In genomic region chr6:13299403-13299821, GRCh38 we compare ENCODE assay signal across 15 cellular contexts. TPM values are rescaled to one million over a fixed set of nuclear protein-coding genes. Genes with fewer than 3 reads are reported as not detected.
DNase-seq lines count a peak whose midpoint lies in the region; ATAC-seq and TF ChIP-seq lines count a peak whose summit lies in the region.
"Had no signal": no experiment of that assay in that cellular context is flagged by ENCODE, and none has a peak within 500 bp of the region (broad histone marks: within the 10 kb centered on the region; RNA-seq: fewer than 3 reads in every experiment).

No MANE protein-coding gene starts in this region.

- H3K27me3 Mint-ChIP-seq in T-helper 2 cell treated with Interferon-gamma antibody and Interleukin-4, amounts not matched to agents 5 μg/mL and 100 μg/mL, for 36 hours (ENCODE audit: low read depth) = no peaks in the 10 kb centered on the region
- H3K27me3 Mint-ChIP-seq in activated CD4-positive, alpha-beta T cell treated with anti-CD3 and anti-CD28 coated beads for 36 hours = no peaks in the 10 kb centered on the region

- H3K4me3 Mint-ChIP-seq in T-helper 2 cell treated with Interferon-gamma antibody and Interleukin-4, amounts not matched to agents 5 μg/mL and 100 μg/mL, for 36 hours = no peak overlapping the region
- no peak overlapping the region for H3K4me3 Mint-ChIP-seq in activated CD4-positive, alpha-beta T cell treated with anti-CD3 and anti-CD28 coated beads for 36 hours

- no peak overlapping the region for H3K18ac ChIP-seq in mesenchymal stem cell (ENCODE audit: low read depth in 1 of 2, low read length in 2 of 2)

- H3K9me3 ChIP-seq in right atrium auricular region (no peaks in the 10 kb centered on the region), OCI-LY3 (ENCODE audit: insufficient read depth, low read length) (no peaks in the 10 kb centered on the region), mesenchymal stem cell (ENCODE audit: control insufficient read depth, low read length) (no peaks in the 10 kb centered on the region)

- no peak overlapping the region for H2AK5ac ChIP-seq in mesenchymal stem cell (ENCODE audit: low read length, severe bottlenecking)

- H3K27ac Mint-ChIP-seq in T-helper 2 cell treated with Interferon-gamma antibody and Interleukin-4, amounts not matched to agents 5 μg/mL and 100 μg/mL, for 36 hours = no peak overlapping the region
- no peak overlapping the region for H3K27ac Mint-ChIP-seq in activated CD4-positive, alpha-beta T cell treated with anti-CD3 and anti-CD28 coated beads for 36 hours

- peak overlapping the region; percentile 22; the same call in 1 of the 2 replicates for H3K9ac ChIP-seq in OCI-LY3 (ENCODE audit: low read length)
- no peak overlapping the region for H3K9ac ChIP-seq in mesenchymal stem cell (ENCODE audit: low read length)

- H3K27ac ChIP-seq in right atrium auricular region (no peak overlapping the region), OCI-LY3 (ENCODE audit: low read length) (peak overlapping the region; percentile 71), mesenchymal stem cell (ENCODE audit: low read length, poor library complexity, severe bottlenecking) (no peak overlapping the region)

- intact Hi-C loops in Right ventricle myocardium inferior (cut with DNase I) = no loop called here
- intact Hi-C loops in activated CD4-positive, alpha-beta T cell treated with anti-CD3 and anti-CD28 coated beads for 36 hours (cut with DNase I, micrococcal nuclease) = no loop called here

- no peak overlapping the region for H3K4ac ChIP-seq in mesenchymal stem cell (ENCODE audit: low read depth in 1 of 2, low read length in 2 of 2)

- no peak overlapping the region for H4K8ac ChIP-seq in mesenchymal stem cell (ENCODE audit: low read length)

- WGBS in mesenchymal stem cell = 98% methylated on average over 11 of the region's 11 CpGs

- no peak overlapping the region for H2BK5ac ChIP-seq in mesenchymal stem cell (ENCODE audit: low read depth, low read length, poor library complexity, severe bottlenecking)

- H3K79me2 ChIP-seq in OCI-LY3 (ENCODE audit: low read length) = no peaks in the 10 kb centered on the region

- H3K14ac ChIP-seq in mesenchymal stem cell (ENCODE audit: low read length in 2 of 2) = no peak overlapping the region

- H4K91ac ChIP-seq in mesenchymal stem cell (ENCODE audit: low read length) = no peak overlapping the region

- no peak overlapping the region for H2BK120ac ChIP-seq in mesenchymal stem cell (ENCODE audit: low read depth, low read length)

- H3K4me1 Mint-ChIP-seq in T-helper 2 cell treated with Interferon-gamma antibody and Interleukin-4, amounts not matched to agents 5 μg/mL and 100 μg/mL, for 36 hours (ENCODE audit: low read depth) = peaks cover 16% of the 10 kb centered on the region
- peaks cover 23% of the 10 kb centered on the region for H3K4me1 Mint-ChIP-seq in activated CD4-positive, alpha-beta T cell treated with anti-CD3 and anti-CD28 coated beads for 36 hours

- no peaks in the 10 kb centered on the region for H4K20me1 ChIP-seq in OCI-LY3 (ENCODE audit: insufficient read depth, low read length)

- no peak overlapping the region for H3K4me3 ChIP-seq in right atrium auricular region
- H3K4me3 ChIP-seq in OCI-LY3 (ENCODE audit: low read length) = peak overlapping the region; percentile 55
- H3K4me3 ChIP-seq in mesenchymal stem cell (ENCODE audit: insufficient read depth in 1 of 2, low read depth in 1 of 2, low read length in 2 of 2) = no peak overlapping the region

- peaks cover 28% of the 10 kb centered on the region for H3K36me3 Mint-ChIP-seq in T-helper 2 cell treated with Interferon-gamma antibody and Interleukin-4, amounts not matched to agents 5 μg/mL and 100 μg/mL, for 36 hours (ENCODE audit: low read depth)
- peaks cover 56% of the 10 kb centered on the region for H3K36me3 Mint-ChIP-seq in activated CD4-positive, alpha-beta T cell treated with anti-CD3 and anti-CD28 coated beads for 36 hours (ENCODE audit: low read depth)

- no peak overlapping the region for H2AFZ ChIP-seq in OCI-LY3 (ENCODE audit: low read depth, low read length)
- no peak overlapping the region for H2AFZ ChIP-seq in mesenchymal stem cell (ENCODE audit: low read depth, low read length)

- H3K4me2 ChIP-seq in OCI-LY3 (ENCODE audit: low read length) = peak overlapping the region; percentile 83
- H3K4me2 ChIP-seq in mesenchymal stem cell (ENCODE audit: low read length, poor library complexity, severe bottlenecking) = no peak overlapping the region

- POLR2A ChIA-PET in activated CD4-positive, alpha-beta T cell treated with anti-CD3 and anti-CD28 coated beads for 36 hours (lab: Charles Lee) = no interaction called here

- H2BK12ac ChIP-seq in mesenchymal stem cell (ENCODE audit: low read length in 2 of 2) = no peak overlapping the region

- DNase-seq in right atrium auricular region (ENCODE audit: low spot score) (peak; percentile 42), Right ventricle myocardium inferior (ENCODE audit: missing footprints) (no peak), mesenchymal stem cell (no peak), occipital lobe (lab: John Stamatoyannopoulos, UW) (no peak)
- no peak for DNase-seq in T-helper 2 cell treated with Interferon-gamma antibody and Interleukin-4, amounts not matched to agents 5 μg/mL and 100 μg/mL, for 36 hours (ENCODE audit: low spot score)
- no peak for DNase-seq in activated CD4-positive, alpha-beta T cell treated with anti-CD3 and anti-CD28 coated beads for 36 hours
- DNase-seq: H7, Karpas-422, MM.1S, NCI-H1105 treated with DMSO at 0.1 percent for 48 hours, NCI-H187, NCI-H82, SW 1271 had no signal

- no peak for TF ChIP-seq CTCF in right atrium auricular region (IDR thresholded peaks at IDR 0.05)
- no peak for TF ChIP-seq CTCF in OCI-LY3 (IDR thresholded peaks at IDR 0.05; ENCODE audit: low read depth, low read length)

- H3K27me3 ChIP-seq in right atrium auricular region (no peaks in the 10 kb centered on the region), OCI-LY3 (ENCODE audit: low read depth, low read length) (no peaks in the 10 kb centered on the region), mesenchymal stem cell (ENCODE audit: control insufficient read depth in 1 of 2, insufficient read depth in 1 of 2, low read length in 2 of 2) (no peaks in the 10 kb centered on the region)

- no peaks in the 10 kb centered on the region for H3K9me3 Mint-ChIP-seq in T-helper 2 cell treated with Interferon-gamma antibody and Interleukin-4, amounts not matched to agents 5 μg/mL and 100 μg/mL, for 36 hours
- peaks cover 2% of the 10 kb centered on the region for H3K9me3 Mint-ChIP-seq in activated CD4-positive, alpha-beta T cell treated with anti-CD3 and anti-CD28 coated beads for 36 hours (ENCODE audit: low read depth)

- peaks cover 19% of the 10 kb centered on the region for H3K36me3 ChIP-seq in right atrium auricular region
- H3K36me3 ChIP-seq in OCI-LY3 (replicated peaks; ENCODE audit: low read depth, low read length) = peaks cover 14% of the 10 kb centered on the region
- peaks cover 46 to 53% of the 10 kb centered on the region in 2 experiments for H3K36me3 ChIP-seq in mesenchymal stem cell (ENCODE audit: control insufficient read depth in 1 of 2, insufficient read depth in 2 of 2, low read depth in 1 of 2, low read length in 2 of 2)

- peak overlapping the region; percentile 9 for H2BK15ac ChIP-seq in mesenchymal stem cell (ENCODE audit: low read depth, poor library complexity, severe bottlenecking)

- no peak overlapping the region for H3K23ac ChIP-seq in mesenchymal stem cell (ENCODE audit: low read length in 2 of 2)

- peaks cover 42% of the 10 kb centered on the region for H3K79me1 ChIP-seq in mesenchymal stem cell (replicated peaks; ENCODE audit: low read length, poor library complexity, severe bottlenecking)

- H3K4me1 ChIP-seq in right atrium auricular region (peaks cover 0 to 27% of the 10 kb centered on the region in 2 donors), OCI-LY3 (ENCODE audit: low read length) (peaks cover 86% of the 10 kb centered on the region), mesenchymal stem cell (ENCODE audit: control insufficient read depth, insufficient read depth, low read depth, low read length) (peaks cover 22% of the 10 kb centered on the region)

- ATAC-seq in Right ventricle myocardium inferior (no peak), GM18909 (IDR thresholded peaks at IDR 0.05; ENCODE audit: poor library complexity, unreplicated experiment) (no peak)
- no peak for ATAC-seq in activated CD4-positive, alpha-beta T cell treated with anti-CD3 and anti-CD28 coated beads for 36 hours

- CTCF ChIA-PET in activated CD4-positive, alpha-beta T cell treated with anti-CD3 and anti-CD28 coated beads for 36 hours (lab: Charles Lee) = interaction anchor here (0.5 to 0.7 kb wide), 3 partner anchors 36 to 1983 kb away, joined by 3 to 4 read pairs (median 4); no protein-coding TSS in a partner anchor

RNA-seq across cellular contexts. Expression of gene TBC1D7, which starts 28.9 kb away (rescaled TPM):
- 10 to 100 TPM; 15.0 to 27.0 TPM for total RNA-seq in right atrium auricular region
- 32.2 TPM for total RNA-seq in Right ventricle myocardium inferior
- 31.7 TPM for polyA plus RNA-seq in mesenchymal stem cell (2013, experiment 1 of 2)
- polyA plus RNA-seq in mesenchymal stem cell (2013, experiment 2 of 2) = 30.4 TPM
- 41.8 TPM for total RNA-seq in occipital lobe
- 10 to 100 TPM; 13.8 to 16.4 TPM for total RNA-seq in activated CD4-positive, alpha-beta T cell treated with anti-CD3 and anti-CD28 coated beads for 36 hours
